Comparison of ENCODE assay signal across 8 cellular contexts in genomic region chr2:101766871-101767739, GRCh38.
DNase-seq lines count a peak whose midpoint lies in the region; ATAC-seq and TF ChIP-seq lines count a peak whose summit lies in the region.

No MANE protein-coding gene starts in this region.

- H3K27ac ChIP-seq in mesodermal cell (ENCODE audit: low read depth, low read length, severe bottlenecking) = peak overlapping the region; percentile 66

- no peak for ATAC-seq in HG03432 (IDR thresholded peaks at IDR 0.05; ENCODE audit: unreplicated experiment)

- WGBS in mesodermal cell (ENCODE audit: insufficient coverage in 2 of 2), 2 experiments = 44 to 67% methylated on average over 3 of the region's 5 CpGs

- DNase-seq in A172 (ENCODE audit: low spot score) (peak; percentile 98), HPDE6-E6E7 (ENCODE audit: extremely low spot score) (peak; percentile 36), cardiac fibroblast (ENCODE audit: low read depth in 2 of 2) (peak; percentile 82 to 94), NCI-H345 (lab: John Stamatoyannopoulos, UW) (no peak), DMS153 (lab: John Stamatoyannopoulos, UW) (no peak)
- no peak for DNase-seq in stimulated activated CD4-positive, alpha-beta T cell treated with anti-CD3 and anti-CD28 coated beads, Interleukin-4, amount 100 ng/mL, for 24 hours

- no peak for TF ChIP-seq CTCF in cardiac fibroblast (IDR thresholded peaks at IDR 0.05; ENCODE audit: low read depth, low read length)

- peaks cover 4% of the 10 kb centered on the region for H3K36me3 ChIP-seq in mesodermal cell (ENCODE audit: control insufficient read depth, insufficient read depth, low read length)

- peaks cover 78% of the 10 kb centered on the region for H3K4me1 ChIP-seq in mesodermal cell (ENCODE audit: control insufficient read depth, insufficient read depth, low read length, poor library complexity, severe bottlenecking)

- no peaks in the 10 kb centered on the region for H3K9me3 ChIP-seq in mesodermal cell (ENCODE audit: control insufficient read depth, low read length)

- H3K4me3 ChIP-seq in cardiac fibroblast (replicated peaks in 1 of 2; ENCODE audit: low read depth in 2 of 2, low read length in 2 of 2) = no peak overlapping the region
- H3K4me3 ChIP-seq in mesodermal cell (ENCODE audit: extremely low read depth, insufficient read depth, low read length, poor library complexity, severe bottlenecking) = no peak overlapping the region

Comparison
In these comparisons a context has a peak if more than half of its experiments do, and no peak if none do; other contexts are left out.
1. DNase-seq: peak in A172 (single experiment), HPDE6-E6E7 (single experiment) and cardiac fibroblast (2 of 2); none in NCI-H345 (single experiment), DMS153 (single experiment) and stimulated activated CD4-positive, alpha-beta T cell treated with anti-CD3 and anti-CD28 coated beads, Interleukin-4, amount 100 ng/mL, for 24 hours (single experiment).